ENCODE assay signal across 2 cellular contexts in the genomic region with DNA sequence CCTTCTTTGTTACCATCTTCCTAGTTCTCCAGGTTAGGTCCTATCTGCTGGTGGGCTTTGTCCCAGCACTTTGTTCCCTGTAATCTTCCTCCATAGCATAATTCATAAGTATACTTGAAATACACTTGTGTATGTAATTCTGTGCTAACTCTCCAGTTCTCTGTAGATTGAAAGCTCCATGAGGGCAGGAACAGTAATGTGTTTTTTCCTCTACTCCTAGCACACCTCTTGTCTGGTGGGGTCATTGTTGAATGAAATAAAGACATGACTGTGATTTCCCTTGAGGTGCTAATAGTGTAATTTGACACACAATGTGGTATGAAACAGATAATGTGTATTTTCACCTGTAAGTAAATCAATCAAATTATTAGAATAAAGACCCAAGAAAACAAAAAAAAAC.
TF ChIP-seq lines count a peak whose summit lies in the region.

No MANE protein-coding gene starts in this region.

TF ChIP-seq in HEK293, 187 proteins besides CTCF, POLR2A, EP300 and RAD21:
- TF ChIP-seq, protein P1, sequence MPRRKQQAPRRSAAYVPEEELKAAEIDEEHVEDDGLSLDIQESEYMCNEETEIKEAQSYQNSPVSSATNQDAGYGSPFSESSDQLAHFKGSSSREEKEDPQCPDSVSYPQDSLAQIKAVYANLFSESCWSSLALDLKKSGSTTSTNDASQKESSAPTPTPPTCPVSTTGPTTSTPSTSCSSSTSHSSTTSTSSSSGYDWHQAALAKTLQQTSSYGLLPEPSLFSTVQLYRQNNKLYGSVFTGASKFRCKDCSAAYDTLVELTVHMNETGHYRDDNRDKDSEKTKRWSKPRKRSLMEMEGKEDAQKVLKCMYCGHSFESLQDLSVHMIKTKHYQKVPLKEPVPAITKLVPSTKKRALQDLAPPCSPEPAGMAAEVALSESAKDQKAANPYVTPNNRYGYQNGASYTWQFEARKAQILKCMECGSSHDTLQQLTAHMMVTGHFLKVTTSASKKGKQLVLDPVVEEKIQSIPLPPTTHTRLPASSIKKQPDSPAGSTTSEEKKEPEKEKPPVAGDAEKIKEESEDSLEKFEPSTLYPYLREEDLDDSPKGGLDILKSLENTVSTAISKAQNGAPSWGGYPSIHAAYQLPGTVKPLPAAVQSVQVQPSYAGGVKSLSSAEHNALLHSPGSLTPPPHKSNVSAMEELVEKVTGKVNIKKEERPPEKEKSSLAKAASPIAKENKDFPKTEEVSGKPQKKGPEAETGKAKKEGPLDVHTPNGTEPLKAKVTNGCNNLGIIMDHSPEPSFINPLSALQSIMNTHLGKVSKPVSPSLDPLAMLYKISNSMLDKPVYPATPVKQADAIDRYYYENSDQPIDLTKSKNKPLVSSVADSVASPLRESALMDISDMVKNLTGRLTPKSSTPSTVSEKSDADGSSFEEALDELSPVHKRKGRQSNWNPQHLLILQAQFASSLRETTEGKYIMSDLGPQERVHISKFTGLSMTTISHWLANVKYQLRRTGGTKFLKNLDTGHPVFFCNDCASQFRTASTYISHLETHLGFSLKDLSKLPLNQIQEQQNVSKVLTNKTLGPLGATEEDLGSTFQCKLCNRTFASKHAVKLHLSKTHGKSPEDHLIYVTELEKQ (tag by site-specific recombination; IDR thresholded peaks at IDR 0.05; ENCODE audit: borderline replicate concordance): no peak
- peak; percentile 41; the same call in 1 of the 2 replicates for TF ChIP-seq TRIM28 (IDR thresholded peaks at IDR 0.05; ENCODE audit: borderline replicate concordance, low read length)
TF ChIP-seq in HEK293: peak in this region for 1.

TF ChIP-seq in K562, 482 proteins besides CTCF, POLR2A, EP300 and RAD21:
- TF ChIP-seq FOXA3 (CRISPR knock-in tag; conservative IDR thresholded peaks at IDR 0.05 in 1 of 2, IDR thresholded peaks at IDR 0.05 in 1 of 2) (no peak), CBX3 (IDR thresholded peaks at IDR 0.05; ENCODE audit: borderline replicate concordance in 1 of 2, low read length in 2 of 2) (peak in 1 of 2 experiments; percentile 54; a peak in 1 of 3 replicates), ZNF316 (IDR thresholded peaks at IDR 0.05) (peak; percentile 76), TRIM24 (IDR thresholded peaks at IDR 0.05) (0 out of 4 replicates have a peak, but pooled peaks of 1 of the 2 experiments have one; percentile 30)
